34 cellular contexts compared by ENCODE assay signal in genomic region chr2:73423913-73424312, GRCh38.
"Had no signal": no experiment of that assay in that cellular context is flagged by ENCODE, and none has a peak within 500 bp of the region (broad histone marks: within the 10 kb centered on the region; RNA-seq: fewer than 3 reads in every experiment).

No MANE protein-coding gene starts in this region.

- FAIRE-seq: astrocyte, bronchial epithelial cell had no signal

- ATAC-seq: activated naive CD4-positive, alpha-beta T cell treated with anti-CD3 and anti-CD28 coated beads, Interleukin-2, amount 50 U/mL, for 72 hours; activated naive CD8-positive, alpha-beta T cell treated with anti-CD3 and anti-CD28 coated beads, Interleukin-2, amount 50 U/mL, for 24 hours; activated T-cell treated with anti-CD3 and anti-CD28 coated beads, Interleukin-2, amount 50 U/mL, for 4 hours; activated T-cell treated with anti-CD3 and anti-CD28 coated beads, Interleukin-2, amount 50 U/mL, for 72 hours; activated T-helper 17 cell treated with anti-CD3 and anti-CD28 coated beads, Interleukin-2, amount 50 U/mL, for 72 hours; body of pancreas had no signal

- H3K4me1 ChIP-seq: adrenal gland, ascending aorta, body of pancreas, breast epithelium had no signal

- H3K36me3 ChIP-seq: adrenal gland, brain microvascular endothelial cell, breast epithelium had no signal

- H3K9me3 ChIP-seq: adrenal gland, ascending aorta, body of pancreas, breast epithelium had no signal

- H3K4me3 ChIP-seq: adrenal gland, ascending aorta, body of pancreas, breast epithelium, cardiac muscle cell had no signal

- DNase-seq: activated effector memory CD4-positive, alpha-beta T cell treated with anti-CD3 and anti-CD28 coated beads, Interleukin-2, amount 50 U/mL, for 16 hours; activated effector memory CD4-positive, alpha-beta T cell treated with Interleukin-2 at 50 U/mL for 16 hours; activated gamma-delta T cell; activated gamma-delta T cell treated with Interleukin-2 at 50 U/mL for 16 hours; activated naive CD4-positive, alpha-beta T cell; activated naive CD4-positive, alpha-beta T cell treated with anti-CD3 and anti-CD28 coated beads for 36 hours; activated naive CD4-positive, alpha-beta T cell treated with anti-CD3 and anti-CD28 coated beads, Interleukin-2, amount 10 ng/mL, durations not matched to agents 7 days and 5 days; activated naive CD4-positive, alpha-beta T cell treated with anti-CD3 and anti-CD28 coated beads, Interleukin-2, amount 50 U/mL, for 16 hours; activated naive CD4-positive, alpha-beta T cell treated with Interleukin-2 at 50 U/mL for 16 hours; activated naive CD8-positive, alpha-beta T cell treated with anti-CD3 and anti-CD28 coated beads for 36 hours; activated naive CD8-positive, alpha-beta T cell treated with anti-CD3 and anti-CD28 coated beads, Interleukin-2, amount 10 ng/mL, durations not matched to agents 7 days and 5 days; activated naive CD8-positive, alpha-beta T cell treated with anti-CD3 and anti-CD28 coated beads, Interleukin-2, amount 50 U/mL, for 24 hours; activated T-cell treated with anti-CD3 and anti-CD28 coated beads, Interleukin-2, amount 50 U/mL, for 1 hour; activated T-cell treated with anti-CD3 and anti-CD28 coated beads, Interleukin-2, amount 50 U/mL, for 24 hours; activated T-cell treated with anti-CD3 and anti-CD28 coated beads, Interleukin-2, amount 50 U/mL, for 4 hours; activated T-cell treated with anti-CD3 and anti-CD28 coated beads, Interleukin-2, amount 50 U/mL, for 48 hours; activated T-cell treated with anti-CD3 and anti-CD28 coated beads, Interleukin-2, amount 50 U/mL, for 72 hours; adrenal gland; amniotic stem cell; amygdala; anterior cingulate cortex; aorta; body of pancreas; brain microvascular endothelial cell; caudate nucleus; central memory CD4-positive, alpha-beta T cell; cerebellar nuclear complex had no signal

- H3K27me3 ChIP-seq: adrenal gland, ascending aorta, body of pancreas, brain microvascular endothelial cell, breast epithelium, cardiac muscle cell had no signal

- H3K27ac ChIP-seq: adrenal gland, ascending aorta, body of pancreas, brain microvascular endothelial cell, breast epithelium, cardiac muscle cell had no signal
